In genomic region chr5:179795049-179795862, GRCh38 we compare ENCODE assay signal across 1 cellular context.
TF ChIP-seq lines count a peak whose summit lies in the region.

No MANE protein-coding gene starts in this region.

TF ChIP-seq in WTC11, 78 proteins besides CTCF, POLR2A, EP300 and RAD21 (continued from another document and continues in another):
- TF ChIP-seq, protein P1, sequence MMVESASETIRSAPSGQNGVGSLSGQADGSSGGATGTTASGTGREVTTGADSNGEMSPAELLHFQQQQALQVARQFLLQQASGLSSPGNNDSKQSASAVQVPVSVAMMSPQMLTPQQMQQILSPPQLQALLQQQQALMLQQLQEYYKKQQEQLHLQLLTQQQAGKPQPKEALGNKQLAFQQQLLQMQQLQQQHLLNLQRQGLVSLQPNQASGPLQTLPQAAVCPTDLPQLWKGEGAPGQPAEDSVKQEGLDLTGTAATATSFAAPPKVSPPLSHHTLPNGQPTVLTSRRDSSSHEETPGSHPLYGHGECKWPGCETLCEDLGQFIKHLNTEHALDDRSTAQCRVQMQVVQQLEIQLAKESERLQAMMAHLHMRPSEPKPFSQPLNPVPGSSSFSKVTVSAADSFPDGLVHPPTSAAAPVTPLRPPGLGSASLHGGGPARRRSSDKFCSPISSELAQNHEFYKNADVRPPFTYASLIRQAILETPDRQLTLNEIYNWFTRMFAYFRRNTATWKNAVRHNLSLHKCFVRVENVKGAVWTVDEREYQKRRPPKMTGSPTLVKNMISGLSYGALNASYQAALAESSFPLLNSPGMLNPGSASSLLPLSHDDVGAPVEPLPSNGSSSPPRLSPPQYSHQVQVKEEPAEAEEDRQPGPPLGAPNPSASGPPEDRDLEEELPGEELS (CRISPR knock-in tag; IDR thresholded peaks at IDR 0.05): peak; percentile 51; the same call in 1 of the 2 replicates
- TF ChIP-seq JAZF1 (CRISPR knock-in tag; IDR thresholded peaks at IDR 0.05) (no peak), NFYB (CRISPR knock-in tag; conservative IDR thresholded peaks at IDR 0.05; ENCODE audit: low read depth) (no peak; the same call in 1 of the 2 replicates), EMX1 (CRISPR knock-in tag; IDR thresholded peaks at IDR 0.05) (no peak), ZNF281 (CRISPR knock-in tag; IDR thresholded peaks at IDR 0.05) (no peak), ATF3 (CRISPR knock-in tag; conservative IDR thresholded peaks at IDR 0.05) (no peak), SMAD3 (CRISPR knock-in tag; IDR thresholded peaks at IDR 0.05; ENCODE audit: borderline replicate concordance) (no peak), USF2 (CRISPR knock-in tag; IDR thresholded peaks at IDR 0.05) (no peak), GRHL2 (CRISPR knock-in tag; IDR thresholded peaks at IDR 0.05; ENCODE audit: insufficient replicate concordance, severe bottlenecking) (no peak), ZNF138 (CRISPR knock-in tag; conservative IDR thresholded peaks at IDR 0.05) (no peak), PRRX2 (CRISPR knock-in tag; IDR thresholded peaks at IDR 0.05) (no peak), NFE2L1 (CRISPR knock-in tag; IDR thresholded peaks at IDR 0.05) (no peak), MAX (CRISPR knock-in tag; IDR thresholded peaks at IDR 0.05) (no peak), SP1 (CRISPR knock-in tag; conservative IDR thresholded peaks at IDR 0.05) (peak; percentile 62; the same call in 1 of the 2 replicates), CBFB (CRISPR knock-in tag; IDR thresholded peaks at IDR 0.05; ENCODE audit: low read depth) (no peak), STAT6 (CRISPR knock-in tag; conservative IDR thresholded peaks at IDR 0.05; ENCODE audit: low read depth) (no peak), ERG (CRISPR knock-in tag; IDR thresholded peaks at IDR 0.05) (no peak), ZMAT4 (CRISPR knock-in tag; IDR thresholded peaks at IDR 0.05) (no peak), ZBTB21 (CRISPR knock-in tag; IDR thresholded peaks at IDR 0.05; ENCODE audit: borderline replicate concordance) (no peak), ZNF317 (CRISPR knock-in tag; IDR thresholded peaks at IDR 0.05; ENCODE audit: borderline replicate concordance, low read depth) (no peak), NR3C1 (CRISPR knock-in tag; conservative IDR thresholded peaks at IDR 0.05; ENCODE audit: low read depth) (no peak), KAT7 (CRISPR knock-in tag; IDR thresholded peaks at IDR 0.05; ENCODE audit: borderline replicate concordance) (0 out of 2 replicates have a peak, but pooled peaks have one; percentile 72), MYBL2 (CRISPR knock-in tag; IDR thresholded peaks at IDR 0.05) (no peak; the same call in 1 of the 2 replicates), RORB (CRISPR knock-in tag; IDR thresholded peaks at IDR 0.05) (no peak), FOXP1 (CRISPR knock-in tag; IDR thresholded peaks at IDR 0.05; ENCODE audit: borderline replicate concordance) (no peak), ATF1 (CRISPR knock-in tag; IDR thresholded peaks at IDR 0.05) (no peak), ZNF425 (CRISPR knock-in tag; conservative IDR thresholded peaks at IDR 0.05) (no peak), ZNF512 (CRISPR knock-in tag; IDR thresholded peaks at IDR 0.05; ENCODE audit: borderline replicate concordance) (no peak), ZBTB43 (CRISPR knock-in tag; IDR thresholded peaks at IDR 0.05) (0 out of 2 replicates have a peak, but pooled peaks have one; percentile 4), RELA (CRISPR knock-in tag; IDR thresholded peaks at IDR 0.05; ENCODE audit: borderline replicate concordance) (no peak)
- TF ChIP-seq, protein P2, sequence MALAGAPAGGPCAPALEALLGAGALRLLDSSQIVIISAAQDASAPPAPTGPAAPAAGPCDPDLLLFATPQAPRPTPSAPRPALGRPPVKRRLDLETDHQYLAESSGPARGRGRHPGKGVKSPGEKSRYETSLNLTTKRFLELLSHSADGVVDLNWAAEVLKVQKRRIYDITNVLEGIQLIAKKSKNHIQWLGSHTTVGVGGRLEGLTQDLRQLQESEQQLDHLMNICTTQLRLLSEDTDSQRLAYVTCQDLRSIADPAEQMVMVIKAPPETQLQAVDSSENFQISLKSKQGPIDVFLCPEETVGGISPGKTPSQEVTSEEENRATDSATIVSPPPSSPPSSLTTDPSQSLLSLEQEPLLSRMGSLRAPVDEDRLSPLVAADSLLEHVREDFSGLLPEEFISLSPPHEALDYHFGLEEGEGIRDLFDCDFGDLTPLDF (CRISPR knock-in tag; IDR thresholded peaks at IDR 0.05): no peak
- TF ChIP-seq, protein P3, sequence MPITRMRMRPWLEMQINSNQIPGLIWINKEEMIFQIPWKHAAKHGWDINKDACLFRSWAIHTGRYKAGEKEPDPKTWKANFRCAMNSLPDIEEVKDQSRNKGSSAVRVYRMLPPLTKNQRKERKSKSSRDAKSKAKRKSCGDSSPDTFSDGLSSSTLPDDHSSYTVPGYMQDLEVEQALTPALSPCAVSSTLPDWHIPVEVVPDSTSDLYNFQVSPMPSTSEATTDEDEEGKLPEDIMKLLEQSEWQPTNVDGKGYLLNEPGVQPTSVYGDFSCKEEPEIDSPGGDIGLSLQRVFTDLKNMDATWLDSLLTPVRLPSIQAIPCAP (CRISPR knock-in tag; IDR thresholded peaks at IDR 0.05): peak; percentile 55; the same call in 1 of the 2 replicates
- TF ChIP-seq, protein P4, sequence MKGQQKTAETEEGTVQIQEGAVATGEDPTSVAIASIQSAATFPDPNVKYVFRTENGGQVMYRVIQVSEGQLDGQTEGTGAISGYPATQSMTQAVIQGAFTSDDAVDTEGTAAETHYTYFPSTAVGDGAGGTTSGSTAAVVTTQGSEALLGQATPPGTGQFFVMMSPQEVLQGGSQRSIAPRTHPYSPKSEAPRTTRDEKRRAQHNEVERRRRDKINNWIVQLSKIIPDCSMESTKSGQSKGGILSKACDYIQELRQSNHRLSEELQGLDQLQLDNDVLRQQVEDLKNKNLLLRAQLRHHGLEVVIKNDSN (CRISPR knock-in tag; IDR thresholded peaks at IDR 0.05): no peak
